ENCODE assay signal across 2 cellular contexts in the genomic region with DNA sequence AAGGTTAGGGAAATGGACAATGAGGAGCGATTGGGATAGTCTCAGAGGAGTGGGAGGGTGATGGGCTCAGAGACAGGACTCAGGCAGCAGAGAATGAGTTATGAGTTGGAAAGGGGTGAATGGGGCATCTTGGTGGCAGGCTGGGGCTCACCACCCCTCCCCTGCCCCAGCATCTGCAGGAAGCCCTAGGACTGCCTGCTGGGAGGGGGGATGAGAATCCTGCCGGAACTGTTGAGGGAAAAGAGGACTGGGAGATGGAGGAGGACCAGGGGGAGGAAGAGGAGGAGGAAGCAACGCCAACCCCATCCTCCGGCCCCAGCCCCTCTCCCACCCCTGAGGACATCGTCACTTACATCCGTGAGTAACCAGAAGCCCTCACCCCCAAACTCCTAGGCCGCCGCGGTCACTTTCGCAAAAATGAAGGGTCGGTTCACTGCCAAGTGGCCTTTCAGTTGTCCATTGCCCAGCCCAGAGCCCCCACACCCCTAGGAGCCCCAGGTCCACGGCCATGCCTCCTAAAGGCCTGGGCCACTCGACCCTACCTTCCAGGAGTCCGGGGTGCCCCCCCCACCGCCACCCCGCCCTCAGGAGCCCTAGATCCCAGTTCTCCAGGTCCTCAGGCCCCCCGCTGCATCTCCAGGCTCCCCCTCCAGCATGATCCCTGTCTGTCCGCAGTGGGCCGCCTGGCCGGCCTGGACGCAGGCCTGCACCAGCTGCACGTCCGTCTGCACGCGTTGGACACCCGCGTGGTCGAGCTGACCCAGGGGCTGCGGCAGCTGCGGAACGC.
TF ChIP-seq lines count a peak whose summit lies in the region.

No MANE protein-coding gene starts in this region.

TF ChIP-seq in SK-N-SH, 30 proteins besides CTCF, POLR2A, EP300 and RAD21 (continued from another document):
- peak; percentile 92; the same call in 1 of the 2 replicates for TF ChIP-seq MXI1 (IDR thresholded peaks at IDR 0.05; ENCODE audit: low read depth, low read length)
- TF ChIP-seq, protein P1, sequence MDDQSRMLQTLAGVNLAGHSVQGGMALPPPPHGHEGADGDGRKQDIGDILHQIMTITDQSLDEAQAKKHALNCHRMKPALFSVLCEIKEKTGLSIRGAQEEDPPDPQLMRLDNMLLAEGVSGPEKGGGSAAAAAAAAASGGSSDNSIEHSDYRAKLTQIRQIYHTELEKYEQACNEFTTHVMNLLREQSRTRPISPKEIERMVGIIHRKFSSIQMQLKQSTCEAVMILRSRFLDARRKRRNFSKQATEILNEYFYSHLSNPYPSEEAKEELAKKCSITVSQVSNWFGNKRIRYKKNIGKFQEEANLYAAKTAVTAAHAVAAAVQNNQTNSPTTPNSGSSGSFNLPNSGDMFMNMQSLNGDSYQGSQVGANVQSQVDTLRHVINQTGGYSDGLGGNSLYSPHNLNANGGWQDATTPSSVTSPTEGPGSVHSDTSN (IDR thresholded peaks at IDR 0.05) = no peak
- no peak for TF ChIP-seq RXRA (IDR thresholded peaks at IDR 0.05; ENCODE audit: borderline replicate concordance, low read depth)
- no peak for TF ChIP-seq FOXJ3 (CRISPR knock-in tag; IDR thresholded peaks at IDR 0.05)
- TF ChIP-seq JUND (IDR thresholded peaks at IDR 0.05) = no peak
- TF ChIP-seq FOSL2 (IDR thresholded peaks at IDR 0.05; ENCODE audit: borderline replicate concordance, low read depth) = no peak
- TF ChIP-seq MEF2A (IDR thresholded peaks at IDR 0.05; ENCODE audit: borderline replicate concordance, low read depth) = no peak
- TF ChIP-seq, protein P2, sequence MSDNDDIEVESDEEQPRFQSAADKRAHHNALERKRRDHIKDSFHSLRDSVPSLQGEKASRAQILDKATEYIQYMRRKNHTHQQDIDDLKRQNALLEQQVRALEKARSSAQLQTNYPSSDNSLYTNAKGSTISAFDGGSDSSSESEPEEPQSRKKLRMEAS (IDR thresholded peaks at IDR 0.05; ENCODE audit: low read depth) = peak; percentile 63; the same call in 1 of the 2 replicates
- TF ChIP-seq, protein P3, sequence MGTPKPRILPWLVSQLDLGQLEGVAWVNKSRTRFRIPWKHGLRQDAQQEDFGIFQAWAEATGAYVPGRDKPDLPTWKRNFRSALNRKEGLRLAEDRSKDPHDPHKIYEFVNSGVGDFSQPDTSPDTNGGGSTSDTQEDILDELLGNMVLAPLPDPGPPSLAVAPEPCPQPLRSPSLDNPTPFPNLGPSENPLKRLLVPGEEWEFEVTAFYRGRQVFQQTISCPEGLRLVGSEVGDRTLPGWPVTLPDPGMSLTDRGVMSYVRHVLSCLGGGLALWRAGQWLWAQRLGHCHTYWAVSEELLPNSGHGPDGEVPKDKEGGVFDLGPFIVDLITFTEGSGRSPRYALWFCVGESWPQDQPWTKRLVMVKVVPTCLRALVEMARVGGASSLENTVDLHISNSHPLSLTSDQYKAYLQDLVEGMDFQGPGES (IDR thresholded peaks at IDR 0.05; ENCODE audit: low read depth, low read length) = no peak
- no peak for TF ChIP-seq RCOR1 (IDR thresholded peaks at IDR 0.05; ENCODE audit: low read length)
- TF ChIP-seq, protein P4, sequence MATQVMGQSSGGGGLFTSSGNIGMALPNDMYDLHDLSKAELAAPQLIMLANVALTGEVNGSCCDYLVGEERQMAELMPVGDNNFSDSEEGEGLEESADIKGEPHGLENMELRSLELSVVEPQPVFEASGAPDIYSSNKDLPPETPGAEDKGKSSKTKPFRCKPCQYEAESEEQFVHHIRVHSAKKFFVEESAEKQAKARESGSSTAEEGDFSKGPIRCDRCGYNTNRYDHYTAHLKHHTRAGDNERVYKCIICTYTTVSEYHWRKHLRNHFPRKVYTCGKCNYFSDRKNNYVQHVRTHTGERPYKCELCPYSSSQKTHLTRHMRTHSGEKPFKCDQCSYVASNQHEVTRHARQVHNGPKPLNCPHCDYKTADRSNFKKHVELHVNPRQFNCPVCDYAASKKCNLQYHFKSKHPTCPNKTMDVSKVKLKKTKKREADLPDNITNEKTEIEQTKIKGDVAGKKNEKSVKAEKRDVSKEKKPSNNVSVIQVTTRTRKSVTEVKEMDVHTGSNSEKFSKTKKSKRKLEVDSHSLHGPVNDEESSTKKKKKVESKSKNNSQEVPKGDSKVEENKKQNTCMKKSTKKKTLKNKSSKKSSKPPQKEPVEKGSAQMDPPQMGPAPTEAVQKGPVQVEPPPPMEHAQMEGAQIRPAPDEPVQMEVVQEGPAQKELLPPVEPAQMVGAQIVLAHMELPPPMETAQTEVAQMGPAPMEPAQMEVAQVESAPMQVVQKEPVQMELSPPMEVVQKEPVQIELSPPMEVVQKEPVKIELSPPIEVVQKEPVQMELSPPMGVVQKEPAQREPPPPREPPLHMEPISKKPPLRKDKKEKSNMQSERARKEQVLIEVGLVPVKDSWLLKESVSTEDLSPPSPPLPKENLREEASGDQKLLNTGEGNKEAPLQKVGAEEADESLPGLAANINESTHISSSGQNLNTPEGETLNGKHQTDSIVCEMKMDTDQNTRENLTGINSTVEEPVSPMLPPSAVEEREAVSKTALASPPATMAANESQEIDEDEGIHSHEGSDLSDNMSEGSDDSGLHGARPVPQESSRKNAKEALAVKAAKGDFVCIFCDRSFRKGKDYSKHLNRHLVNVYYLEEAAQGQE (IDR thresholded peaks at IDR 0.05; ENCODE audit: low read depth, low read length) = no peak
- no peak for TF ChIP-seq POLR2AphosphoS5 (IDR thresholded peaks at IDR 0.05; ENCODE audit: low read depth, low read length)
- no peak for TF ChIP-seq GABPA (IDR thresholded peaks at IDR 0.05; ENCODE audit: low read depth)
- TF ChIP-seq NRF1 (IDR thresholded peaks at IDR 0.05; ENCODE audit: low read depth, low read length) = no peak
- TF ChIP-seq SMC3 (IDR thresholded peaks at IDR 0.05; ENCODE audit: low read depth, low read length) = no peak
- TF ChIP-seq, protein P5, sequence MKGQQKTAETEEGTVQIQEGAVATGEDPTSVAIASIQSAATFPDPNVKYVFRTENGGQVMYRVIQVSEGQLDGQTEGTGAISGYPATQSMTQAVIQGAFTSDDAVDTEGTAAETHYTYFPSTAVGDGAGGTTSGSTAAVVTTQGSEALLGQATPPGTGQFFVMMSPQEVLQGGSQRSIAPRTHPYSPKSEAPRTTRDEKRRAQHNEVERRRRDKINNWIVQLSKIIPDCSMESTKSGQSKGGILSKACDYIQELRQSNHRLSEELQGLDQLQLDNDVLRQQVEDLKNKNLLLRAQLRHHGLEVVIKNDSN (IDR thresholded peaks at IDR 0.05; ENCODE audit: borderline replicate concordance, low read depth) = no peak

TF ChIP-seq in SK-N-SH treated with all-trans-retinoic acid at 6 μM for 48 hours, 23 proteins besides CTCF, POLR2A, EP300 and RAD21 (continued from another document):
- TF ChIP-seq TOX (CRISPR knock-in tag; IDR thresholded peaks at IDR 0.05; ENCODE audit: borderline replicate concordance) = no peak
- TF ChIP-seq, protein P6, sequence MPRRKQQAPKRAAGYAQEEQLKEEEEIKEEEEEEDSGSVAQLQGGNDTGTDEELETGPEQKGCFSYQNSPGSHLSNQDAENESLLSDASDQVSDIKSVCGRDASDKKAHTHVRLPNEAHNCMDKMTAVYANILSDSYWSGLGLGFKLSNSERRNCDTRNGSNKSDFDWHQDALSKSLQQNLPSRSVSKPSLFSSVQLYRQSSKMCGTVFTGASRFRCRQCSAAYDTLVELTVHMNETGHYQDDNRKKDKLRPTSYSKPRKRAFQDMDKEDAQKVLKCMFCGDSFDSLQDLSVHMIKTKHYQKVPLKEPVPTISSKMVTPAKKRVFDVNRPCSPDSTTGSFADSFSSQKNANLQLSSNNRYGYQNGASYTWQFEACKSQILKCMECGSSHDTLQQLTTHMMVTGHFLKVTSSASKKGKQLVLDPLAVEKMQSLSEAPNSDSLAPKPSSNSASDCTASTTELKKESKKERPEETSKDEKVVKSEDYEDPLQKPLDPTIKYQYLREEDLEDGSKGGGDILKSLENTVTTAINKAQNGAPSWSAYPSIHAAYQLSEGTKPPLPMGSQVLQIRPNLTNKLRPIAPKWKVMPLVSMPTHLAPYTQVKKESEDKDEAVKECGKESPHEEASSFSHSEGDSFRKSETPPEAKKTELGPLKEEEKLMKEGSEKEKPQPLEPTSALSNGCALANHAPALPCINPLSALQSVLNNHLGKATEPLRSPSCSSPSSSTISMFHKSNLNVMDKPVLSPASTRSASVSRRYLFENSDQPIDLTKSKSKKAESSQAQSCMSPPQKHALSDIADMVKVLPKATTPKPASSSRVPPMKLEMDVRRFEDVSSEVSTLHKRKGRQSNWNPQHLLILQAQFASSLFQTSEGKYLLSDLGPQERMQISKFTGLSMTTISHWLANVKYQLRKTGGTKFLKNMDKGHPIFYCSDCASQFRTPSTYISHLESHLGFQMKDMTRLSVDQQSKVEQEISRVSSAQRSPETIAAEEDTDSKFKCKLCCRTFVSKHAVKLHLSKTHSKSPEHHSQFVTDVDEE (CRISPR knock-in tag; IDR thresholded peaks at IDR 0.05) = no peak
- TF ChIP-seq, protein P7, sequence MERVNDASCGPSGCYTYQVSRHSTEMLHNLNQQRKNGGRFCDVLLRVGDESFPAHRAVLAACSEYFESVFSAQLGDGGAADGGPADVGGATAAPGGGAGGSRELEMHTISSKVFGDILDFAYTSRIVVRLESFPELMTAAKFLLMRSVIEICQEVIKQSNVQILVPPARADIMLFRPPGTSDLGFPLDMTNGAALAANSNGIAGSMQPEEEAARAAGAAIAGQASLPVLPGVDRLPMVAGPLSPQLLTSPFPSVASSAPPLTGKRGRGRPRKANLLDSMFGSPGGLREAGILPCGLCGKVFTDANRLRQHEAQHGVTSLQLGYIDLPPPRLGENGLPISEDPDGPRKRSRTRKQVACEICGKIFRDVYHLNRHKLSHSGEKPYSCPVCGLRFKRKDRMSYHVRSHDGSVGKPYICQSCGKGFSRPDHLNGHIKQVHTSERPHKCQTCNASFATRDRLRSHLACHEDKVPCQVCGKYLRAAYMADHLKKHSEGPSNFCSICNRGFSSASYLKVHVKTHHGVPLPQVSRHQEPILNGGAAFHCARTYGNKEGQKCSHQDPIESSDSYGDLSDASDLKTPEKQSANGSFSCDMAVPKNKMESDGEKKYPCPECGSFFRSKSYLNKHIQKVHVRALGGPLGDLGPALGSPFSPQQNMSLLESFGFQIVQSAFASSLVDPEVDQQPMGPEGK (CRISPR knock-in tag; IDR thresholded peaks at IDR 0.05; ENCODE audit: borderline replicate concordance) = no peak
